15 cellular contexts compared by ENCODE assay signal in the genomic region with DNA sequence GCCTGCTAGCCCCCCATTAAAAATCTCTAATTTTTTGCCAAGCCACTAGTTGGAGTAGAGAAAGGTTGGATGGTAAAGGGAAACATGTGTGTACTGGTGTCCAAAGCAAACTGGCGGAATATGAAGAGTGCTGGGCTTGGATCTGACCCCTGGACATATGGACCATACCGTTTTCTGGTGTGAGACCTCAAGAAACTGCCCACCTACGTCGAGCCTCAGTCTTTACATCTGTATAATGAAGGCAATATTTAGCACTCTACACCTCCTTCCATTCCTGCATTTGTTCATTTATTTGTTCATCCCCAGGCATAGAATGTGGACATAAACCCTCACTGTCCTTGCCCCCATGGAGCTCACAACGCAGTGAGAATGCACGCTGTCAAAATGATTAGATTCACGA.
"Had no signal": no experiment of that assay in that cellular context is flagged by ENCODE, and none has a peak within 500 bp of the region (broad histone marks: within the 10 kb centered on the region; RNA-seq: fewer than 3 reads in every experiment).

No MANE protein-coding gene starts in this region.

- H3K27ac ChIP-seq: upper lobe of left lung had no signal

- H3K27ac Mint-ChIP-seq: activated naive CD8-positive, alpha-beta T cell; activated T-cell treated with anti-CD3 and anti-CD28 coated beads, Interleukin-2, amount 50 U/mL, for 72 hours; nephron; progenitor cell of endocrine pancreas had no signal

- DNase-seq: activated CD4-positive, alpha-beta T cell treated with anti-CD3 and anti-CD28 coated beads, Interleukin-2, amount 50 U/mL, for 1 hour; activated CD4-positive, CD25-positive, alpha-beta regulatory T cell treated with anti-CD3 and anti-CD28 coated beads, Interleukin-2, amount 50 U/mL, for 72 hours; activated CD8-positive, alpha-beta memory T cell treated with anti-CD3 and anti-CD28 coated beads, Interleukin-2, amount 50 U/mL, for 48 hours; activated gamma-delta T cell; activated T-cell treated with anti-CD3 and anti-CD28 coated beads, Interleukin-2, amount 50 U/mL, for 72 hours; islet precursor cell; stimulated activated CD4-positive, alpha-beta T cell treated with anti-CD3 and anti-CD28 coated beads, Interleukin-12 subunit alpha, Interleukin-12 subunit beta, amount 100 ng/mL, for 4 hours; stimulated activated CD4-positive, alpha-beta T cell treated with anti-CD3 and anti-CD28 coated beads, Interleukin-2, amount 100 ng/mL, for 24 hours; stimulated activated naive CD4-positive, alpha-beta T cell treated with Interleukin-2 at 50 U/mL for 16 hours; upper lobe of left lung had no signal

- H3K4me3 Mint-ChIP-seq: activated naive CD8-positive, alpha-beta T cell; activated T-cell treated with anti-CD3 and anti-CD28 coated beads, Interleukin-2, amount 50 U/mL, for 72 hours; nephron had no signal

- H3K9me3 Mint-ChIP-seq: activated T-cell treated with anti-CD3 and anti-CD28 coated beads, Interleukin-2, amount 50 U/mL, for 72 hours; nephron had no signal

- H3K36me3 ChIP-seq: upper lobe of left lung had no signal

- H3K27me3 ChIP-seq: upper lobe of left lung had no signal

- H3K4me1 Mint-ChIP-seq: nephron had no signal

- ATAC-seq: left lobe of liver had no signal

- H3K9me3 ChIP-seq: upper lobe of left lung had no signal

- H3K27me3 Mint-ChIP-seq: activated naive CD8-positive, alpha-beta T cell; progenitor cell of endocrine pancreas had no signal

- H3K4me3 ChIP-seq: lung, upper lobe of left lung had no signal
